Comparison of ENCODE assay signal across 9 cellular contexts in the genomic region with DNA sequence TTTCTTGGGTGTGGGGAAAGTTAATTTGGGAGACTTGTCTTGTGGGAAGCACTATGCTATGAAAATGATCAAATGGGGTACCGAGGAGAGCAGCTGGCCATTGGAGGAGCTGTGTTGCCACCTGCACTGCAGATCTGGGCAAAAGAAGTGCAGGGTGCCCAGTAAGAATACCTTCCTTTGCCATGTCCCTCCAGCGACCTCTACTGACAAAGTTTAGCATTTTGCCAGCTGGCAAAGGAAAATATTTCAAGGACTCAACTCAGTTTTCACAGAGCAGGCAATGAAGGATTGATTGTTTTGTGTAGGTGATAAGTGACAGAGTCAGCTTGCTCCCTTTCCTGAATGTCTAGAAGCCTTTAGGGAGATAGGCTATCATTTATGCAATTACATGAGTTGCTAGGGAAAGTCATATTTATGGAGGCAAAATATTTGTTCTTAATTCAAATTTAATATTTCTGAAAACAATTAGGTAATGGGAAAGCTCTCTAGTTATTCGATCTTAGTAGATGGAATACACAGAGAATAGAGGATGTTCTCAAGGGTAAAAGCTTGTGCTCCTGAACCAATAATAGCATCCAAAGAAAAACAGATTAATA.
DNase-seq lines count a peak whose midpoint lies in the region; ATAC-seq, FAIRE-seq and TF ChIP-seq lines count a peak whose summit lies in the region.
"Had no signal": no experiment of that assay in that cellular context is flagged by ENCODE, and none has a peak within 500 bp of the region (broad histone marks: within the 10 kb centered on the region; RNA-seq: fewer than 3 reads in every experiment).

No MANE protein-coding gene starts in this region.

- TF ChIP-seq POLR2A in H54 (IDR thresholded peaks at IDR 0.05; ENCODE audit: low read depth, low read length): no peak

- CTCF ChIA-PET in Caco-2 (lab: Charles Lee): interaction anchor here (0.6 to 1.6 kb wide), 2 partner anchors 236 to 320 kb away, joined by 4 to 8 read pairs; no protein-coding TSS in a partner anchor

- no peaks in the 10 kb centered on the region for H3K36me3 Mint-ChIP-seq in Caco-2 (ENCODE audit: insufficient read depth, unreplicated experiment)

- H3K4me1 ChIP-seq in Caco-2: no peaks in the 10 kb centered on the region

- FAIRE-seq in H54 (lab: Jason Lieb, UNC): peak; percentile 45

- H3K4me1 Mint-ChIP-seq in Caco-2 (ENCODE audit: low read depth, unreplicated experiment): peaks cover 7% of the 10 kb centered on the region

- BruUV-seq in Caco-2 (replicated peaks; lab: Mats Ljungman, UMichigan): no TSS peak

- DNase-seq in Caco-2 (peak in 1 of 2 experiments; percentile 58), H54 (ENCODE audit: insufficient read length, low spot score) (peak; percentile 15), RPMI8226 (peak; percentile 84), fibroblast of mammary gland (ENCODE audit: low read depth) (peak; percentile 55), epidermal melanocyte (ENCODE audit: insufficient read length, low spot score) (no peak), inferior parietal cortex (ENCODE audit: extremely low spot score) (no peak)
- peak; percentile 25 for DNase-seq in stimulated activated naive CD8-positive, alpha-beta T cell treated with anti-CD3 and anti-CD28 coated beads, Interleukin-15, Interleukin-2, amounts not matched to agents 100 U/mL and 50 U/mL, for 24 hours
- DNase-seq in stimulated activated naive CD4-positive, alpha-beta T cell (lab: John Stamatoyannopoulos, UW): no peak

- no peak for ATAC-seq in stimulated activated naive CD8-positive, alpha-beta T cell treated with anti-CD3 and anti-CD28 coated beads, Interleukin-15, Interleukin-2, amounts not matched to agents 100 U/mL and 50 U/mL, for 24 hours

- no peaks in the 10 kb centered on the region for H3K27me3 ChIP-seq in Caco-2 (replicated peaks; ENCODE audit: control insufficient read depth, insufficient read depth, low read length)

- H3K9me3 ChIP-seq in Caco-2: no peaks in the 10 kb centered on the region

- TF ChIP-seq CTCF in Caco-2 (IDR thresholded peaks at IDR 0.05; ENCODE audit: insufficient read depth in 1 of 2, low read depth in 1 of 2, low read length in 1 of 2, severe bottlenecking in 1 of 2, unreplicated experiment in 1 of 2) (peak; percentile 63 to 65), fibroblast of mammary gland (conservative IDR thresholded peaks at IDR 0.05; ENCODE audit: control insufficient read depth, insufficient read depth, low read depth, low read length) (peak; percentile 79)

- no peak overlapping the region for H3K4me3 Mint-ChIP-seq in Caco-2 (ENCODE audit: unreplicated experiment)

- H3K9me3 Mint-ChIP-seq in Caco-2 (ENCODE audit: unreplicated experiment): no peaks in the 10 kb centered on the region

- no peaks in the 10 kb centered on the region for H3K36me3 ChIP-seq in Caco-2 (ENCODE audit: control insufficient read depth, insufficient read depth, low read length)

- no peak overlapping the region for H3K27ac Mint-ChIP-seq in Caco-2 (ENCODE audit: unreplicated experiment)

- intact Hi-C loops in Caco-2 (cut with micrococcal nuclease; ENCODE audit: unreplicated experiment): loop anchor here (1.0 kb wide), 2 partner anchors 164 to 236 kb away; no protein-coding TSS in a partner anchor

- POLR2A ChIA-PET in Caco-2 (lab: Charles Lee): interaction anchor here (0.6 kb wide), 1 partner anchor 231 kb away, joined by 3 read pairs; no protein-coding TSS in a partner anchor

- H3K4me3 ChIP-seq in Caco-2 (ENCODE audit: low read depth, low read length) (no peak overlapping the region), fibroblast of mammary gland (ENCODE audit: control insufficient read depth, low read depth, low read length) (no peak overlapping the region)
- H3K4me3 ChIP-seq: skin epidermis had no signal

- H3K27me3 Mint-ChIP-seq in Caco-2 (ENCODE audit: insufficient read depth, unreplicated experiment): no peaks in the 10 kb centered on the region

Comparison
In these comparisons a context has a peak if more than half of its experiments do, and no peak if none do; other contexts are left out.
1. DNase-seq: peak in H54 (single experiment), RPMI8226 (single experiment), fibroblast of mammary gland (single experiment) and stimulated activated naive CD8-positive, alpha-beta T cell treated with anti-CD3 and anti-CD28 coated beads, Interleukin-15, Interleukin-2, amounts not matched to agents 100 U/mL and 50 U/mL, for 24 hours (single experiment); none in stimulated activated naive CD4-positive, alpha-beta T cell (0 of 6), epidermal melanocyte (single experiment) and inferior parietal cortex (single experiment).